Comparison of ENCODE assay signal across 7 cellular contexts in genomic region chr3:192802957-192803899, GRCh38.
A peak's percentile ranks its signal among the peaks of the same experiment; 100 is the strongest.
DNase-seq lines count a peak whose midpoint lies in the region; ATAC-seq, FAIRE-seq and TF ChIP-seq lines count a peak whose summit lies in the region.

No MANE protein-coding gene starts in this region.

- H3K9me1 ChIP-seq in K562 (ENCODE audit: control insufficient read depth, insufficient read depth, low read length): no peaks in the 10 kb centered on the region

- TF ChIP-seq EP300 in K562 (IDR thresholded peaks at IDR 0.05; ENCODE audit: low read length): no peak

- H3K27ac ChIP-seq in K562 (ENCODE audit: extremely low read depth, low read depth, low read length): no peak overlapping the region

- WGBS in K562 (ENCODE audit: insufficient coverage, low coverage, missing lambda C conversion rate): 0% methylated on average over 7 of the region's 7 CpGs

- DNase-seq in NCI-H345 (lab: John Stamatoyannopoulos, UW) (peak; percentile 59), K562 (ENCODE audit: extremely low read depth in 1 of 4, low spot score in 3 of 4) (peak in 2 of 4 experiments; percentile 31 to 34), kidney glomerular epithelial cell (lab: John Stamatoyannopoulos, UW) (peak; percentile 44), glomerular visceral epithelial cell (ENCODE audit: extremely low spot score) (no peak), GOT3 (lab: John Stamatoyannopoulos, UW) (no peak)

- POLR2A ChIA-PET in K562 (lab: Yijun Ruan, JAX): no interaction called here

- H3K79me2 ChIP-seq in K562 (ENCODE audit: control insufficient read depth, insufficient read depth, low read length): no peaks in the 10 kb centered on the region

- H3K27me3 ChIP-seq in K562 (ENCODE audit: control insufficient read depth in 2 of 2, insufficient read depth in 2 of 2, low read length in 2 of 2): no peaks in the 10 kb centered on the region

- TF ChIP-seq CTCF in GM12874 (IDR thresholded peaks at IDR 0.05; ENCODE audit: insufficient read depth, low read depth, low read length) (peak; percentile 49), K562 (IDR thresholded peaks at IDR 0.05 in 2 of 3, conservative IDR thresholded peaks at IDR 0.05 in 1 of 3; ENCODE audit: insufficient read depth in 2 of 3, low read depth in 1 of 3, low read length in 3 of 3) (peak; percentile 12 to 53 (median 48); a peak in 3 of 6 replicates)

- intact Hi-C loops in K562 (cut with micrococcal nuclease): loop anchor here (1.0 kb wide), 2 partner anchors 237 to 336 kb away; no protein-coding TSS in a partner anchor

- no peaks in the 10 kb centered on the region for H3K4me1 ChIP-seq in K562 (replicated peaks in 1 of 2; ENCODE audit: control insufficient read depth in 2 of 2, insufficient read depth in 2 of 2, low read length in 2 of 2)

- CTCF ChIA-PET in K562 (lab: Yijun Ruan, JAX; ENCODE audit: low intra/inter-chr PET ratio): interaction anchor here (1.6 kb wide), 2 partner anchors 236 to 335 kb away, joined by 6 to 8 read pairs; no protein-coding TSS in a partner anchor

- no TSS peak for BruUV-seq in K562 (replicated peaks; lab: Mats Ljungman, UMichigan)

- no peaks in the 10 kb centered on the region for H4K20me1 ChIP-seq in K562 (replicated peaks; ENCODE audit: control insufficient read depth, insufficient read depth, low read length)

- no peak overlapping the region for H3K4me3 ChIP-seq in K562

- no peak for TF ChIP-seq POLR2A in K562 (conservative IDR thresholded peaks at IDR 0.05)

- TF ChIP-seq RAD21 in K562 (CRISPR knock-in tag; conservative IDR thresholded peaks at IDR 0.05 in 1 of 2, IDR thresholded peaks at IDR 0.05 in 1 of 2): peak; percentile 42 to 64; a peak in 3 of 4 replicates

- FAIRE-seq in K562 (lab: Jason Lieb, UNC): peak; percentile 62

- peak; percentile 65 for ATAC-seq in HG02870 (IDR thresholded peaks at IDR 0.05; ENCODE audit: unreplicated experiment)
- ATAC-seq in K562: peak; percentile 71

- H3K9me3 ChIP-seq in K562 (replicated peaks; ENCODE audit: control insufficient read depth, insufficient read depth, low read depth, low read length): no peaks in the 10 kb centered on the region

- H3K36me3 ChIP-seq in K562 (ENCODE audit: control insufficient read depth, insufficient read depth, low read length): no peaks in the 10 kb centered on the region

- H3K9ac ChIP-seq in K562 (ENCODE audit: insufficient read depth in 1 of 2, low read depth in 2 of 2, low read length in 2 of 2): no peak overlapping the region

- H2AFZ ChIP-seq in K562 (ENCODE audit: low read depth, low read length): no peak overlapping the region

- in situ Hi-C loops in K562 (cut with MboI): loop anchor here (10.0 to 25.0 kb wide), 2 partner anchors 238 to 1509 kb away; no protein-coding TSS in a partner anchor

- H3K4me2 ChIP-seq in K562 (ENCODE audit: insufficient read depth, low read length): no peak overlapping the region

TF ChIP-seq in K562, 482 proteins besides CTCF, POLR2A, EP300 and RAD21:
- 0 out of 2 replicates have a peak, but pooled peaks have one; percentile 27 for TF ChIP-seq SMC3 (conservative IDR thresholded peaks at IDR 0.05; ENCODE audit: insufficient read depth, low read depth, low read length)
- no peak for TF ChIP-seq SPI1 (IDR thresholded peaks at IDR 0.05; ENCODE audit: borderline replicate concordance, low read depth, low read length)

Comparison
In these comparisons a context has a peak if more than half of its experiments do, and no peak if none do; other contexts are left out.
1. DNase-seq: peak in NCI-H345 (single experiment) and kidney glomerular epithelial cell (single experiment); none in glomerular visceral epithelial cell (single experiment) and GOT3 (single experiment).